In genomic region chr17:32446949-32447348, GRCh38 we compare ENCODE assay signal across 2 cellular contexts.
TF ChIP-seq lines count a peak whose summit lies in the region.

No MANE protein-coding gene starts in this region.

TF ChIP-seq in SK-N-SH, 30 proteins besides CTCF, POLR2A, EP300 and RAD21:
- TF ChIP-seq REST (IDR thresholded peaks at IDR 0.05; ENCODE audit: low read depth, low read length) (no peak), RCOR1 (IDR thresholded peaks at IDR 0.05; ENCODE audit: low read length) (no peak)

TF ChIP-seq in SK-N-SH treated with all-trans-retinoic acid at 6 μM for 48 hours, 23 proteins besides CTCF, POLR2A, EP300 and RAD21:
- TF ChIP-seq ZFP3 (CRISPR knock-in tag; IDR thresholded peaks at IDR 0.05) (no peak), CSRNP3 (CRISPR knock-in tag; IDR thresholded peaks at IDR 0.05) (no peak)
